In the genomic region with DNA sequence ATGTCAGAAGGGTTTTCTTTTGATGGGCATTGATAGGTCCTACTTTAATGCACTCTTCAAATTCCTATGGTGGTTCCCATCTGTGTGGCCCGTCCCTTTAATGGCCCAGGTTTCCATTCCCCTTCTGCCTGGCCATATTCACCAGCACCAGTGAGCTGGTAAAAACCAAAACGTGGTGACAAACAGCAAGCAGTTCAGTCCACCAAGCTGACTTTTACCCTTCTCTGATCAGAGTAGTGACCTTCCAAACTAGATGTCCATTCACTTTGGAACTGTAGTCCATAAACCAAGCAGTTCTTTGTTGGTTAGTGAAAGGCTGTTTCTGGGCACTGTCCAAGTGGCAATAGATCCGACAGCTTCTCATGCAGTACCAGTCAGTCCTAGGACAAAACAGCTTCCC, we compare ENCODE assay signal across 1 cellular context.
TF ChIP-seq lines count a peak whose summit lies in the region.

No MANE protein-coding gene starts in this region.

TF ChIP-seq in WTC11, 78 proteins besides CTCF, POLR2A, EP300 and RAD21 (continued from another document):
- TF ChIP-seq ZNF532 (CRISPR knock-in tag; IDR thresholded peaks at IDR 0.05; ENCODE audit: borderline replicate concordance) (no peak), PRDM15 (CRISPR knock-in tag; IDR thresholded peaks at IDR 0.05) (peak; percentile 80), TCF7 (CRISPR knock-in tag; IDR thresholded peaks at IDR 0.05; ENCODE audit: low read depth) (no peak)
- TF ChIP-seq, protein P1, sequence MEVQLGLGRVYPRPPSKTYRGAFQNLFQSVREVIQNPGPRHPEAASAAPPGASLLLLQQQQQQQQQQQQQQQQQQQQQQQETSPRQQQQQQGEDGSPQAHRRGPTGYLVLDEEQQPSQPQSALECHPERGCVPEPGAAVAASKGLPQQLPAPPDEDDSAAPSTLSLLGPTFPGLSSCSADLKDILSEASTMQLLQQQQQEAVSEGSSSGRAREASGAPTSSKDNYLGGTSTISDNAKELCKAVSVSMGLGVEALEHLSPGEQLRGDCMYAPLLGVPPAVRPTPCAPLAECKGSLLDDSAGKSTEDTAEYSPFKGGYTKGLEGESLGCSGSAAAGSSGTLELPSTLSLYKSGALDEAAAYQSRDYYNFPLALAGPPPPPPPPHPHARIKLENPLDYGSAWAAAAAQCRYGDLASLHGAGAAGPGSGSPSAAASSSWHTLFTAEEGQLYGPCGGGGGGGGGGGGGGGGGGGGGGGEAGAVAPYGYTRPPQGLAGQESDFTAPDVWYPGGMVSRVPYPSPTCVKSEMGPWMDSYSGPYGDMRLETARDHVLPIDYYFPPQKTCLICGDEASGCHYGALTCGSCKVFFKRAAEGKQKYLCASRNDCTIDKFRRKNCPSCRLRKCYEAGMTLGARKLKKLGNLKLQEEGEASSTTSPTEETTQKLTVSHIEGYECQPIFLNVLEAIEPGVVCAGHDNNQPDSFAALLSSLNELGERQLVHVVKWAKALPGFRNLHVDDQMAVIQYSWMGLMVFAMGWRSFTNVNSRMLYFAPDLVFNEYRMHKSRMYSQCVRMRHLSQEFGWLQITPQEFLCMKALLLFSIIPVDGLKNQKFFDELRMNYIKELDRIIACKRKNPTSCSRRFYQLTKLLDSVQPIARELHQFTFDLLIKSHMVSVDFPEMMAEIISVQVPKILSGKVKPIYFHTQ (CRISPR knock-in tag; IDR thresholded peaks at IDR 0.05), result no peak
